ENCODE assay signal across 17 cellular contexts in the genomic region with DNA sequence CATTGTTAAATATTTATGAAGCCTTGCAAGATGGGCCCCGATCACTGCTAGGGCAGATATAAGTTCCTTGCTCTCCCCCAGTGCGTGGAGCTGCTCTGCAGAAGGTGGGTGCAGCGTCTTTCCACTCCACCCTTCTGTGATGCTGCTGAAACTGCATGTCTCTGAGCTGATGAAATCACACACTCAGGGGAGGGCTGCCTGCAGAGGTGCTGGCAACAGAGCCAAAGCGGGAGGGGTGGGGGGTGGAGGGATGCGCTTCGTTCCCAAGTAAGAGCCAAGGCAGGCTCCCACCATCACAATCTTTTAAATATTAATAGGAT.
DNase-seq lines count a peak whose midpoint lies in the region; ATAC-seq lines count a peak whose summit lies in the region.
"Had no signal": no experiment of that assay in that cellular context is flagged by ENCODE, and none has a peak within 500 bp of the region (broad histone marks: within the 10 kb centered on the region; RNA-seq: fewer than 3 reads in every experiment).

No MANE protein-coding gene starts in this region.

- H3K9me3 ChIP-seq in HUES6 (ENCODE audit: control insufficient read depth, insufficient read depth, low read depth, low read length), result no peaks in the 10 kb centered on the region
- H3K9me3 ChIP-seq in ectodermal cell (ENCODE audit: control insufficient read depth, low read length), result no peaks in the 10 kb centered on the region
- no peaks in the 10 kb centered on the region for H3K9me3 ChIP-seq in iPS-20b (ENCODE audit: insufficient read depth, low read depth, low read length)
- H3K9me3 ChIP-seq: BLaER1, right lobe of liver had no signal

- H3K27me3 ChIP-seq in HUES6 (ENCODE audit: control insufficient read depth, insufficient read depth, low read length) (peaks cover 6% of the 10 kb centered on the region; the same call in 1 of the 2 replicates), ectodermal cell (ENCODE audit: control insufficient read depth, insufficient read depth, low read length, poor library complexity, severe bottlenecking) (no peaks in the 10 kb centered on the region), iPS-20b (ENCODE audit: insufficient read depth, low read length) (no peaks in the 10 kb centered on the region)
- H3K27me3 ChIP-seq: BLaER1, right lobe of liver had no signal

- peak overlapping the region; percentile 88 for H3K9ac ChIP-seq in HUES6 (ENCODE audit: low read length)
- H3K9ac ChIP-seq in iPS-20b (ENCODE audit: low read depth, low read length), result peak overlapping the region; percentile 86
- H3K9ac ChIP-seq: BLaER1 had no signal

- peak overlapping the region; percentile 61 for H3K4me3 ChIP-seq in HUES6 (ENCODE audit: low read depth, low read length)
- peak overlapping the region; percentile 16 for H3K4me3 ChIP-seq in ectodermal cell (ENCODE audit: insufficient read depth, low read depth, low read length)
- peak overlapping the region; percentile 70 for H3K4me3 ChIP-seq in iPS-20b (ENCODE audit: low read length)
- H3K4me3 ChIP-seq: BLaER1, lung, right lobe of liver had no signal

- no peaks in the 10 kb centered on the region for H3K36me3 Mint-ChIP-seq in stimulated activated naive B cell treated with anti-CD40 and anti-IgM and Interleukin-4, amounts not matched to agents 10 μg/mL and 1 μg/mL and 100 μg/mL, for 72 hours
- H3K36me3 Mint-ChIP-seq: activated naive CD8-positive, alpha-beta T cell treated with anti-CD3 and anti-CD28 coated beads for 36 hours; natural killer cell treated with Interleukin-12 subunit alpha and Interleukin-12 subunit beta and Interleukin-15 and Interleukin-18, amount 100 ng/mL, for 72 hours had no signal

- H3K4me1 Mint-ChIP-seq in stimulated activated naive B cell treated with anti-CD40 and anti-IgM and Interleukin-4, amounts not matched to agents 10 μg/mL and 1 μg/mL and 100 μg/mL, for 72 hours, result no peaks in the 10 kb centered on the region
- H3K4me1 Mint-ChIP-seq: activated naive CD8-positive, alpha-beta T cell treated with anti-CD3 and anti-CD28 coated beads for 36 hours had no signal

- H3K27me3 Mint-ChIP-seq in stimulated activated naive B cell treated with anti-CD40 and anti-IgM and Interleukin-4, amounts not matched to agents 10 μg/mL and 1 μg/mL and 100 μg/mL, for 72 hours, result peaks cover 6 to 16% of the 10 kb centered on the region in 2 donors

- peak; percentile 60 for ATAC-seq in sciatic nerve
- no peak for ATAC-seq in stimulated activated naive B cell treated with anti-CD40 and anti-IgM and Interleukin-4, amounts not matched to agents 10 μg/mL and 1 μg/mL and 100 μg/mL, for 72 hours (replicated peaks)
- ATAC-seq: natural killer cell treated with Interleukin-12 subunit alpha and Interleukin-12 subunit beta and Interleukin-15 and Interleukin-18, amount 100 ng/mL, for 72 hours; right lobe of liver had no signal

- peak overlapping the region; percentile 93 for H3K27ac ChIP-seq in HUES6 (ENCODE audit: low read depth, low read length)
- peak overlapping the region; percentile 67 for H3K27ac ChIP-seq in ectodermal cell (ENCODE audit: insufficient read depth, low read depth, low read length, poor library complexity, severe bottlenecking)
- H3K27ac ChIP-seq in iPS-20b (ENCODE audit: low read length), result peak overlapping the region; percentile 65
- H3K27ac ChIP-seq: BLaER1, right lobe of liver had no signal

- 1 to 9% methylated on average over 4 to 6 of the region's 6 CpGs for WGBS in ectodermal cell, 2 experiments

- intact Hi-C loops in sciatic nerve (cut with DNase I), result no loop called here

- no peak overlapping the region for H3K27ac Mint-ChIP-seq in stimulated activated naive B cell treated with anti-CD40 and anti-IgM and Interleukin-4, amounts not matched to agents 10 μg/mL and 1 μg/mL and 100 μg/mL, for 72 hours
- H3K27ac Mint-ChIP-seq: activated naive CD8-positive, alpha-beta T cell treated with anti-CD3 and anti-CD28 coated beads for 36 hours; natural killer cell treated with Interleukin-12 subunit alpha and Interleukin-12 subunit beta and Interleukin-15 and Interleukin-18, amount 100 ng/mL, for 72 hours had no signal

- H3K9me3 Mint-ChIP-seq in stimulated activated naive B cell treated with anti-CD40 and anti-IgM and Interleukin-4, amounts not matched to agents 10 μg/mL and 1 μg/mL and 100 μg/mL, for 72 hours, result peaks cover 0 to 3% of the 10 kb centered on the region in 2 donors
- H3K9me3 Mint-ChIP-seq: activated naive CD8-positive, alpha-beta T cell treated with anti-CD3 and anti-CD28 coated beads for 36 hours had no signal

- H3K36me3 ChIP-seq in HUES6 (ENCODE audit: control insufficient read depth, insufficient read depth, low read length), result peaks cover 2% of the 10 kb centered on the region; the same call in 1 of the 2 replicates
- H3K36me3 ChIP-seq in ectodermal cell (ENCODE audit: control insufficient read depth, insufficient read depth, low read length), result no peaks in the 10 kb centered on the region
- H3K36me3 ChIP-seq in iPS-20b (ENCODE audit: insufficient read depth, low read depth, low read length), result no peaks in the 10 kb centered on the region
- H3K36me3 ChIP-seq: BLaER1, right lobe of liver had no signal

- DNase-seq in sciatic nerve (ENCODE audit: low spot score) (no peak), NCI-H1930 (lab: John Stamatoyannopoulos, UW) (no peak), ureter (ENCODE audit: low spot score) (no peak)
- no peak for DNase-seq in stimulated activated naive B cell treated with anti-CD40 and anti-IgM and Interleukin-4, amounts not matched to agents 10 μg/mL and 1 μg/mL and 100 μg/mL, for 72 hours
- DNase-seq: activated CD4-positive, alpha-beta T cell treated with anti-CD3 and anti-CD28 coated beads, Interleukin-2, amount 50 U/mL, for 48 hours; activated naive CD8-positive, alpha-beta T cell treated with anti-CD3 and anti-CD28 coated beads for 36 hours; activated T-cell treated with anti-CD3 and anti-CD28 coated beads, Interleukin-2, amount 50 U/mL, for 48 hours; effector CD4-positive, alpha-beta T cell; right lobe of liver; RPMI8226; stimulated activated CD4-positive, alpha-beta T cell treated with anti-CD3 and anti-CD28 coated beads, Interleukin-2, amount 100 ng/mL, for 48 hours had no signal

- no peak overlapping the region for H3K4me3 Mint-ChIP-seq in stimulated activated naive B cell treated with anti-CD40 and anti-IgM and Interleukin-4, amounts not matched to agents 10 μg/mL and 1 μg/mL and 100 μg/mL, for 72 hours
- H3K4me3 Mint-ChIP-seq: activated naive CD8-positive, alpha-beta T cell treated with anti-CD3 and anti-CD28 coated beads for 36 hours; natural killer cell treated with Interleukin-12 subunit alpha and Interleukin-12 subunit beta and Interleukin-15 and Interleukin-18, amount 100 ng/mL, for 72 hours had no signal

- H3K4me1 ChIP-seq in HUES6 (ENCODE audit: control insufficient read depth, insufficient read depth, low read length) (peaks cover 37% of the 10 kb centered on the region), ectodermal cell (ENCODE audit: control insufficient read depth, insufficient read depth, low read length) (peaks cover 22% of the 10 kb centered on the region), iPS-20b (ENCODE audit: insufficient read depth, low read length) (peaks cover 18% of the 10 kb centered on the region)
- H3K4me1 ChIP-seq: BLaER1, right lobe of liver had no signal

Comparison
In these comparisons a context has a peak if more than half of its experiments do, and no peak if none do; other contexts are left out.
1. H3K4me3 ChIP-seq: peak in every context shown above with its lines; median percentile 70 in iPS-20b; 61 in HUES6; 16 in ectodermal cell.